ENCODE assay signal across 1 cellular context in the genomic region with DNA sequence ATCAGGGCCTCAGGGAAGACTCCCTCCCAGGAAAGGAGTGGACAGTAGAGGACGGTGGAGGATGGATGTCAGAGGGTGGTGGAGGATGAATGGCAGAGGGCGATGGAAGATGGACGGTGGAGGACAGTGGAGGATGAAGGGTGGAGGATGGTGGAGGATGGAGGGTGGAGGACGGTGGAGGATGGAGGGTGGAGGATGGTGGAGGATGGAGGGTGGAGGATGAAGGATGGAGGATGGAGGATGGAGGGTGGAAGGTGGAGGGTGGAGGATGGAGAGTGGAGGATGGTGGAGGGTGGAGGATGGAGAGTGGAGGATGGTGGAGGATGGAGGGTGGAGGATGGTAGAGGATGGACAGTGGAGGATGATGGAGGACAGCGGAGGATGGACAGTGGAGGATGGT.
TF ChIP-seq lines count a peak whose summit lies in the region.

No MANE protein-coding gene starts in this region.

TF ChIP-seq in WTC11, 78 proteins besides CTCF, POLR2A, EP300 and RAD21:
- TF ChIP-seq ZNF263 (CRISPR knock-in tag; IDR thresholded peaks at IDR 0.05; ENCODE audit: low read depth): peak; percentile 48; the same call in 1 of the 2 replicates
- TF ChIP-seq ZNF396 (CRISPR knock-in tag; IDR thresholded peaks at IDR 0.05; ENCODE audit: borderline replicate concordance): no peak
TF ChIP-seq in WTC11: peak in this region for 1.
